In the genomic region with DNA sequence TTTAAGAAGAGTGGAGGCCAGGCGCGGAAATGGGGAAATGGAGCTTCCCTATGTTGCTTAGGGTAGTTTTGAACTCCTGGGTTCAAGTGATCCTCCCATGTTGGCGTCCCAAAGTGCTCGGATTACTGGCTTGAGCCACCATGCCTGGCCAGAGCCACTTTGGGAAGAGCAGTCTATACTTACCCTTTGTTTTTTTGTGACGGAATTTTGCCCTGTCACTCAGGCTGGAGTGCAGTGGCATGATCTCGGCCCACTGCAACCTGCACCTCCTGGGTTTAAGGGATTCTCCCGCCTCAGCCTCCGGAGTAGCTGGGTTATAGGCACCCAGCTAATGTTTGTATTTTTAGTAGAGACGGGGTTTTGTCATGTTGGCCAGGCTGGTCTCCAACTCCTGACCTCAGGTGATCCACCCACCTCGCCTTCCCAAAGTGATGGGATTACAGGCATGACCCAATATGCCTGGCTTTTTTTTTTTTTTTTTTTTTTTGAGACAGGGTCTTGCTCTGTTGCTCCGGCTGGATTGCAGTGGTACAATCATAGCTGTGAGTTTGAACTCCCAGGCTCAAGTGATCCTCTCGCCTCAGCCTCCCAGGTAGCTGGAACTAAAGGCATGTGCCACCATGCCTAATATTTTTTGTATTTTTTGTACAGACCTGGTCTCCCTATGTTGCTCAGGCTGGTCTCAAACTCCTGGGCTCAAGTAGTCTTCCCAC, we compare ENCODE assay signal across 18 cellular contexts. TPM values are rescaled to one million over a fixed set of nuclear protein-coding genes. Genes with fewer than 3 reads are reported as not detected.
DNase-seq lines count a peak whose midpoint lies in the region; ATAC-seq and TF ChIP-seq lines count a peak whose summit lies in the region.
"Had no signal": no experiment of that assay in that cellular context is flagged by ENCODE, and none has a peak within 500 bp of the region (broad histone marks: within the 10 kb centered on the region; RNA-seq: fewer than 3 reads in every experiment).

No MANE protein-coding gene starts in this region.

- H3K4me3 ChIP-seq in SK-N-SH (ENCODE audit: low read depth in 2 of 2, low read length in 1 of 2) (no peak overlapping the region), HUES64 (ENCODE audit: low read length) (no peak overlapping the region), endodermal cell (ENCODE audit: low read length) (no peak overlapping the region)
- H3K4me3 ChIP-seq: testis had no signal

- H3K9me3 Mint-ChIP-seq in endodermal cell (no peaks in the 10 kb centered on the region), progenitor cell of endocrine pancreas (ENCODE audit: low read depth) (no peaks in the 10 kb centered on the region)
- H3K9me3 Mint-ChIP-seq: activated naive CD8-positive, alpha-beta T cell treated with anti-CD3 and anti-CD28 coated beads, Interleukin-2, amount 10 ng/mL, durations not matched to agents 7 days and 5 days had no signal

- H3K4me2 ChIP-seq in SK-N-SH = no peak overlapping the region

- 96% methylated on average over 11 of the region's 12 CpGs for WGBS in SK-N-SH (ENCODE audit: low lambda C conversion rate)
- 94% methylated on average over 12 of the region's 12 CpGs for WGBS in HUES64
- 92 to 97% methylated on average over 8 to 12 of the region's 12 CpGs for WGBS in endodermal cell (ENCODE audit: insufficient coverage in 1 of 2, insufficient read length in 1 of 2), 2 experiments

- H3K4me1 ChIP-seq in SK-N-SH (ENCODE audit: control insufficient read depth in 1 of 2, insufficient read depth in 2 of 2, low read depth in 1 of 2, low read length in 1 of 2) = no peaks in the 10 kb centered on the region
- H3K4me1 ChIP-seq in HUES64 (ENCODE audit: insufficient read depth, low read length) = no peaks in the 10 kb centered on the region
- no peaks in the 10 kb centered on the region for H3K4me1 ChIP-seq in endodermal cell (ENCODE audit: control insufficient read depth, insufficient read depth, low read length)
- H3K4me1 ChIP-seq: testis had no signal

- no peak; the same call in 2 of the 3 replicates for ATAC-seq in SK-N-SH treated with all-trans-retinoic acid at 6 μM for 48 hours

- no peak overlapping the region for H3K9ac ChIP-seq in SK-N-SH
- no peak overlapping the region for H3K9ac ChIP-seq in HUES64 (ENCODE audit: low read depth, low read length)
- no peak overlapping the region for H3K9ac ChIP-seq in endodermal cell (ENCODE audit: extremely low read depth, low read length, poor library complexity, severe bottlenecking)

- H3K4me1 Mint-ChIP-seq in endodermal cell = peaks cover 4% of the 10 kb centered on the region
- no peaks in the 10 kb centered on the region for H3K4me1 Mint-ChIP-seq in progenitor cell of endocrine pancreas (ENCODE audit: low read depth)

- H3K27ac Mint-ChIP-seq in endodermal cell (peak overlapping the region; percentile 80), progenitor cell of endocrine pancreas (peak overlapping the region; percentile 67)

- H4K20me1 ChIP-seq in SK-N-SH (ENCODE audit: insufficient read depth) = no peaks in the 10 kb centered on the region

- H2AFZ ChIP-seq in SK-N-SH (ENCODE audit: low read depth) = no peak overlapping the region

- POLR2A ChIA-PET in SK-N-SH (lab: Yijun Ruan, JAX) = interaction anchor here (0.6 to 3.4 kb wide), 6 partner anchors 8 to 141 kb away, joined by 3 to 32 read pairs (median 4); no protein-coding TSS in a partner anchor

- no peak overlapping the region for H3K4me3 Mint-ChIP-seq in endodermal cell
- H3K4me3 Mint-ChIP-seq in progenitor cell of endocrine pancreas (ENCODE audit: low read depth) = no peak overlapping the region
- H3K4me3 Mint-ChIP-seq: activated naive CD8-positive, alpha-beta T cell treated with anti-CD3 and anti-CD28 coated beads, Interleukin-2, amount 10 ng/mL, durations not matched to agents 7 days and 5 days had no signal

- no peak for DNase-seq in SK-N-SH
- no peak for DNase-seq in endodermal cell
- no peak for DNase-seq in progenitor cell of endocrine pancreas (ENCODE audit: low spot score, unreplicated experiment)
- DNase-seq in activated effector memory CD4-positive, alpha-beta T cell treated with anti-CD3 and anti-CD28 coated beads, Interleukin-2, amount 50 U/mL, for 16 hours = no peak
- DNase-seq in retina = no peak
- no peak for DNase-seq in cerebellum (ENCODE audit: low spot score)
- DNase-seq: activated CD4-positive, alpha-beta T cell treated with anti-CD3 and anti-CD28 coated beads, Interleukin-2, amount 50 U/mL, for 4 hours; activated naive CD8-positive, alpha-beta T cell treated with anti-CD3 and anti-CD28 coated beads, Interleukin-2, amount 10 ng/mL, durations not matched to agents 7 days and 5 days; DMS 273 treated with DMSO at 0.1 percent for 48 hours; GDM1; NCI-H1417 treated with DMSO at 0.1 percent for 48 hours; NCI-H2171; NCI-H69; small intestine; stimulated activated CD4-positive, alpha-beta T cell treated with anti-CD3 and anti-CD28 coated beads, Interleukin-4, amount 100 ng/mL, for 4 hours; testis had no signal

- H3K27ac ChIP-seq in SK-N-SH (ENCODE audit: low read depth in 2 of 2, low read length in 1 of 2) (no peak overlapping the region), HUES64 (ENCODE audit: low read depth, low read length) (peak overlapping the region; percentile 67), endodermal cell (ENCODE audit: low read depth, low read length) (no peak overlapping the region)
- H3K27ac ChIP-seq: testis had no signal

- H3K9me2 ChIP-seq in SK-N-SH = no peaks in the 10 kb centered on the region

- H3K9me3 ChIP-seq in SK-N-SH (no peaks in the 10 kb centered on the region), HUES64 (ENCODE audit: insufficient read depth, low read depth, low read length) (no peaks in the 10 kb centered on the region), endodermal cell (ENCODE audit: control insufficient read depth, low read length) (no peaks in the 10 kb centered on the region)
- H3K9me3 ChIP-seq: testis had no signal

- no peaks in the 10 kb centered on the region for H3K27me3 ChIP-seq in SK-N-SH (ENCODE audit: insufficient read depth)
- H3K27me3 ChIP-seq in HUES64 (ENCODE audit: insufficient read depth, low read length) = no peaks in the 10 kb centered on the region
- no peaks in the 10 kb centered on the region for H3K27me3 ChIP-seq in endodermal cell (ENCODE audit: control insufficient read depth, insufficient read depth, low read length, poor library complexity, severe bottlenecking)
- H3K27me3 ChIP-seq: testis had no signal

- H3K79me2 ChIP-seq in SK-N-SH (ENCODE audit: insufficient read depth) = no peaks in the 10 kb centered on the region

- H3K27me3 Mint-ChIP-seq in endodermal cell (ENCODE audit: insufficient read depth) (no peaks in the 10 kb centered on the region), progenitor cell of endocrine pancreas (no peaks in the 10 kb centered on the region)
- H3K27me3 Mint-ChIP-seq: activated naive CD8-positive, alpha-beta T cell treated with anti-CD3 and anti-CD28 coated beads, Interleukin-2, amount 10 ng/mL, durations not matched to agents 7 days and 5 days had no signal

- TF ChIP-seq CTCF in SK-N-SH (IDR thresholded peaks at IDR 0.05) = no peak
- TF ChIP-seq CTCF in endodermal cell (conservative IDR thresholded peaks at IDR 0.05) = no peak
- no peak for TF ChIP-seq CTCF in progenitor cell of endocrine pancreas (IDR thresholded peaks at IDR 0.05; ENCODE audit: unreplicated experiment)

- CTCF ChIA-PET in SK-N-SH (lab: Yijun Ruan, JAX) = interaction anchor here (1.0 to 9.9 kb wide), 5 partner anchors 8 to 117 kb away, joined by 3 to 118 read pairs (median 3); no protein-coding TSS in a partner anchor

- H3K36me3 Mint-ChIP-seq in endodermal cell (ENCODE audit: low read depth) (peaks cover 64% of the 10 kb centered on the region), progenitor cell of endocrine pancreas (ENCODE audit: insufficient read depth) (peaks cover 23% of the 10 kb centered on the region)

- peaks cover 39% of the 10 kb centered on the region for H3F3A ChIP-seq in SK-N-SH (replicated peaks; ENCODE audit: insufficient read depth)

- H3K36me3 ChIP-seq in SK-N-SH (replicated peaks in 1 of 2; ENCODE audit: control insufficient read depth in 1 of 2, insufficient read depth in 2 of 2, low read length in 1 of 2) (peaks cover 28 to 42% of the 10 kb centered on the region in 2 experiments), HUES64 (ENCODE audit: insufficient read depth, low read length) (peaks cover 59% of the 10 kb centered on the region), endodermal cell (ENCODE audit: control insufficient read depth, insufficient read depth, low read length) (peaks cover 62% of the 10 kb centered on the region)

- TF ChIP-seq EP300 in SK-N-SH (IDR thresholded peaks at IDR 0.05; ENCODE audit: borderline replicate concordance in 1 of 2, low read depth in 1 of 2, low read length in 1 of 2) = no peak

- TF ChIP-seq RAD21 in SK-N-SH (IDR thresholded peaks at IDR 0.05; ENCODE audit: low read length) = no peak

RNA-seq across cellular contexts. Expression of a gene that starts 18.0 kb away (rescaled TPM):
- 16.8 and 22.1 TPM in 2 replicates for polyA plus RNA-seq in SK-N-SH (2012; rRNA removed)
- polyA plus RNA-seq in SK-N-SH (2012; cell fraction: cytosol; rRNA removed) = 11.9 and 13.4 TPM in 2 replicates
- polyA plus RNA-seq in SK-N-SH (2012; cell fraction: nucleus; rRNA removed) = 36.9 and 46.7 TPM in 2 replicates
- 28.6 TPM for polyA plus RNA-seq in HUES64 (2013, experiment 1 of 2)
- 32.6 TPM for polyA plus RNA-seq in HUES64 (2013, experiment 2 of 2)
- total RNA-seq in endodermal cell (100 to 1,000 TPM; 122 to 126 TPM), progenitor cell of endocrine pancreas (141 and 142 TPM in 2 replicates), cerebellum (26.9 TPM)
- polyA plus RNA-seq in endodermal cell (2013, experiment 1 of 2) = 43.2 TPM
- polyA plus RNA-seq in endodermal cell (2013, experiment 2 of 2) = 41.9 TPM

RNA-seq across cellular contexts. Expression of a gene that starts 18.6 kb away (rescaled TPM):
- 45.2 and 51.1 TPM in 2 replicates for polyA plus RNA-seq in SK-N-SH (2012; rRNA removed)
- 40.9 and 47.8 TPM in 2 replicates for polyA plus RNA-seq in SK-N-SH (2012; cell fraction: cytosol; rRNA removed)
- 14.5 and 18.0 TPM in 2 replicates for polyA plus RNA-seq in SK-N-SH (2012; cell fraction: nucleus; rRNA removed)
- polyA plus RNA-seq in HUES64 (2013, experiment 1 of 2) = 51.8 TPM
- 53.8 TPM for polyA plus RNA-seq in HUES64 (2013, experiment 2 of 2)
- 10 to 100 TPM; 37.6 to 39.7 TPM for total RNA-seq in endodermal cell
- polyA plus RNA-seq in endodermal cell (2013, experiment 1 of 2) = 48.6 TPM
- polyA plus RNA-seq in endodermal cell (2013, experiment 2 of 2) = 45.3 TPM
- 27.5 and 28.2 TPM in 2 replicates for total RNA-seq in progenitor cell of endocrine pancreas
- total RNA-seq in cerebellum = 51.7 TPM

RNA-seq across cellular contexts. Expression of a gene that starts 27.6 kb away (rescaled TPM):
- polyA plus RNA-seq in SK-N-SH (2012; rRNA removed) = 35.4 and 36.2 TPM in 2 replicates
- polyA plus RNA-seq in SK-N-SH (2012; cell fraction: cytosol; rRNA removed) = 27.5 TPM in 2 replicates
- 170 and 237 TPM in 2 replicates for polyA plus RNA-seq in SK-N-SH (2012; cell fraction: nucleus; rRNA removed)
- polyA plus RNA-seq in HUES64 (2013, experiment 1 of 2) = 18.8 TPM
- 22.7 TPM for polyA plus RNA-seq in HUES64 (2013, experiment 2 of 2)
- 10 to 100 TPM; 31.6 to 38.0 TPM for total RNA-seq in endodermal cell
- polyA plus RNA-seq in endodermal cell (2013, experiment 1 of 2) = 87.3 TPM
- polyA plus RNA-seq in endodermal cell (2013, experiment 2 of 2) = 72.0 TPM
- 71.2 and 74.2 TPM in 2 replicates for total RNA-seq in progenitor cell of endocrine pancreas
- 58.2 TPM for total RNA-seq in cerebellum

RNA-seq across cellular contexts. Expression of a gene that starts 27.8 kb away (rescaled TPM):
- polyA plus RNA-seq in SK-N-SH (2012; rRNA removed) = 42.5 and 53.4 TPM in 2 replicates
- polyA plus RNA-seq in SK-N-SH (2012; cell fraction: cytosol; rRNA removed) = 38.9 and 40.2 TPM in 2 replicates
- 62.5 and 80.8 TPM in 2 replicates for polyA plus RNA-seq in SK-N-SH (2012; cell fraction: nucleus; rRNA removed)
- 93.5 TPM for polyA plus RNA-seq in HUES64 (2013, experiment 1 of 2)
- 89.3 TPM for polyA plus RNA-seq in HUES64 (2013, experiment 2 of 2)
- 10 to 100 TPM; 84.9 to 89.3 TPM for total RNA-seq in endodermal cell
- polyA plus RNA-seq in endodermal cell (2013, experiment 1 of 2) = 65.6 TPM
- 62.9 TPM for polyA plus RNA-seq in endodermal cell (2013, experiment 2 of 2)
- total RNA-seq in progenitor cell of endocrine pancreas = 72.0 and 78.7 TPM in 2 replicates
- 15.4 TPM for total RNA-seq in cerebellum

RNA-seq across cellular contexts. Expression of a gene that starts 42.0 kb away (rescaled TPM):
- 21.2 and 26.0 TPM in 2 replicates for polyA plus RNA-seq in SK-N-SH (2012; rRNA removed)
- 18.2 and 20.1 TPM in 2 replicates for polyA plus RNA-seq in SK-N-SH (2012; cell fraction: cytosol; rRNA removed)
- polyA plus RNA-seq in SK-N-SH (2012; cell fraction: nucleus; rRNA removed) = 22.4 and 25.0 TPM in 2 replicates
- polyA plus RNA-seq in HUES64 (2013, experiment 1 of 2) = 19.1 TPM
- 21.8 TPM for polyA plus RNA-seq in HUES64 (2013, experiment 2 of 2)
- total RNA-seq in endodermal cell (10 to 100 TPM; 10.9 to 12.0 TPM), progenitor cell of endocrine pancreas (16.6 and 19.7 TPM in 2 replicates), cerebellum (15.6 TPM)
- polyA plus RNA-seq in endodermal cell (2013, experiment 1 of 2) = 42.4 TPM
- polyA plus RNA-seq in endodermal cell (2013, experiment 2 of 2) = 36.6 TPM
